In the genomic region with DNA sequence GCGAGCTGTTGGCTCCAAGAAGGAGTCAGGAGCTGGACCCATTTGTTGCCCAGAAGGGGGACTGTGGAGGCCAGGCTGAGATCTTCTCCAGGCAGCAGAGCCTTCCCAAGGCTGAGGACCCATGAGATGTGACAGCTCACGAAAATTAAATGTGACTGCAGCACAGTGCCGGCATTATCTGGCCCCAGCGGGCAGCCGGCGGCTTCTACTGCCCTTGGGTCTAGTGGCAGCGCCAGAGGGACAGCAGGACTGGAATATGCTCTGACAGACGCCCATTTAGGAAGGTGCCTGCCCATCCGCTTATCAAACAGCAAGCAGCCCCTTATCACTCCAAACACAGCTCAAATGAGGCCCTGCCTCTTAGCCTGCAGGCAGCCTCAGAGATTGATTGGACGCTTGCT, we compare ENCODE assay signal across 12 cellular contexts.
A peak's percentile ranks its signal among the peaks of the same experiment; 100 is the strongest.
DNase-seq lines count a peak whose midpoint lies in the region; ATAC-seq and TF ChIP-seq lines count a peak whose summit lies in the region.
"Had no signal": no experiment of that assay in that cellular context is flagged by ENCODE, and none has a peak within 500 bp of the region (broad histone marks: within the 10 kb centered on the region; RNA-seq: fewer than 3 reads in every experiment).

No MANE protein-coding gene starts in this region.

- H3K9me3 ChIP-seq in lower lobe of right lung, result no peaks in the 10 kb centered on the region
- H3K9me3 ChIP-seq in adrenal gland (replicated peaks in 1 of 3), result no peaks in the 10 kb centered on the region
- H3K9me3 ChIP-seq: tibial nerve had no signal

- H3K4me3 ChIP-seq in lower lobe of right lung, result no peak overlapping the region
- no peak overlapping the region for H3K4me3 ChIP-seq in adrenal gland
- H3K4me3 ChIP-seq: tibial nerve had no signal

- H3K27ac ChIP-seq in lower lobe of right lung (peak overlapping the region; percentile 36), substantia nigra (ENCODE audit: low read depth, low read length, poor library complexity, severe bottlenecking) (peak overlapping the region; percentile 91), adrenal gland (no peak overlapping the region)
- H3K27ac ChIP-seq: epithelial cell of prostate had no signal

- TF ChIP-seq POLR2A in erythroblast (IDR thresholded peaks at IDR 0.05; ENCODE audit: low read length) (no peak), adrenal gland (IDR thresholded peaks at IDR 0.05) (no peak)

- H3K36me3 ChIP-seq in lower lobe of right lung (no peaks in the 10 kb centered on the region), adrenal gland (replicated peaks in 1 of 2) (no peaks in the 10 kb centered on the region)
- H3K36me3 ChIP-seq: tibial nerve had no signal

- ATAC-seq in lower lobe of right lung, result no peak
- ATAC-seq in HG03521 (IDR thresholded peaks at IDR 0.05; ENCODE audit: unreplicated experiment), result no peak

- peak; percentile 46 for DNase-seq in SK-N-DZ (ENCODE audit: low spot score)
- DNase-seq in erythroblast (lab: John Stamatoyannopoulos, UW), result peak; percentile 93 to 98
- no peak for DNase-seq in lower lobe of right lung
- peak in 24 of 49 donors; percentile 7 to 71 (median 42) for DNase-seq in substantia nigra (lab: John Stamatoyannopoulos, UW)
- DNase-seq in adrenal gland, result no peak
- DNase-seq in activated T-cell treated with anti-CD3 and anti-CD28 coated beads for 4 hours, result no peak
- no peak for DNase-seq in cortex of kidney (lab: John Stamatoyannopoulos, UW)
- DNase-seq: MV-4-11, NCI-H2107 had no signal

- H3K4me1 ChIP-seq in lower lobe of right lung (peaks cover 10% of the 10 kb centered on the region), adrenal gland (replicated peaks in 1 of 2) (no peaks in the 10 kb centered on the region)

- H3K27me3 ChIP-seq in lower lobe of right lung (ENCODE audit: low read depth) (no peaks in the 10 kb centered on the region), adrenal gland (no peaks in the 10 kb centered on the region)
- H3K27me3 ChIP-seq: tibial nerve had no signal

- TF ChIP-seq CTCF in lower lobe of right lung (IDR thresholded peaks at IDR 0.05) (no peak), adrenal gland (IDR thresholded peaks at IDR 0.05) (no peak)

- intact Hi-C loops in lower lobe of right lung (cut with DNase I) (no loop called here), adrenal gland (cut with DNase I) (no loop called here)

- WGBS in adrenal gland, 4 donors, result 84 to 91% (median 89%) methylated on average over 4 to 10 of the region's 10 CpGs

Comparison
In these comparisons a context has a peak if more than half of its experiments do, and no peak if none do; other contexts are left out.
1. DNase-seq: peak in SK-N-DZ (single experiment) and erythroblast (2 of 2); none in lower lobe of right lung (single experiment), adrenal gland (0 of 7), activated T-cell treated with anti-CD3 and anti-CD28 coated beads for 4 hours (single experiment) and cortex of kidney (single experiment).
2. H3K27ac ChIP-seq: peak in lower lobe of right lung (single experiment) and substantia nigra (single experiment); none in adrenal gland (0 of 5).